Comparison of ENCODE assay signal across 25 cellular contexts in the genomic region with DNA sequence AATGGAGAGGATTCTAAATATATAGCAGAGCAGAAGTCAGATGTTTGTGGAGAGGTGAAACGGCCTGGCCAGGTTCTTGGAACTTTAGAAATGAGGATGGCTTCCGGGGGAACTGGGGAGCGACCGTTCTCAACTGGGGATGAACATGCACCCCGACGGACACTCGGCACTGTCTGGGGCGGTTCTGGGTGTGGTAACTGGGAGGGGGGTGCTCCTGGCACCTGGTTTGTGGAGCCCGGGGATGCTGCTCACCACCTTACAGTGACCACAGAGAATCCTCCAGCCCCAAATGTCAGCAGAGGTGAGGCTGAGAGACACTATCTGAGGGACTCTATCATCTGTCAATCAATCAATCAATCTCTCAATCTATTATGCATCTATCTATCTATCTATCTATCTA.
"Had no signal": no experiment of that assay in that cellular context is flagged by ENCODE, and none has a peak within 500 bp of the region (broad histone marks: within the 10 kb centered on the region; RNA-seq: fewer than 3 reads in every experiment).

No MANE protein-coding gene starts in this region.

- H3K27ac ChIP-seq: esophagus squamous epithelium, neural progenitor cell, psoas muscle, suprapubic skin, thyroid gland had no signal

- H3K36me3 Mint-ChIP-seq: immature natural killer cell, neural progenitor cell had no signal

- H3K27ac Mint-ChIP-seq: effector memory CD8-positive, alpha-beta T cell; immature natural killer cell; naive thymus-derived CD4-positive, alpha-beta T cell; nephron; neural progenitor cell; stimulated activated naive CD8-positive, alpha-beta T cell treated with anti-CD3 and anti-CD28 coated beads, Interleukin-15, amount 100 ng/mL, for 72 hours had no signal

- H3K36me3 ChIP-seq: esophagus squamous epithelium, neural progenitor cell, suprapubic skin, thyroid gland had no signal

- ATAC-seq: effector memory CD8-positive, alpha-beta T cell; naive thymus-derived CD4-positive, alpha-beta T cell; psoas muscle; right cardiac atrium; stimulated activated naive CD8-positive, alpha-beta T cell treated with anti-CD3 and anti-CD28 coated beads, Interleukin-15, amount 100 ng/mL, for 72 hours had no signal

- H3K9ac ChIP-seq: neural progenitor cell had no signal

- H3K27me3 ChIP-seq: neural progenitor cell, suprapubic skin, thyroid gland had no signal

- H3K9me3 Mint-ChIP-seq: neural progenitor cell had no signal

- H3K4me1 ChIP-seq: esophagus squamous epithelium, neural progenitor cell, psoas muscle, suprapubic skin, thyroid gland had no signal

- DNase-seq: cortex of kidney; effector memory CD8-positive, alpha-beta T cell; erythroblast; esophagus squamous epithelium; foreskin melanocyte; hypothalamus; immature natural killer cell; islet precursor cell; mesenchymal stem cell; midbrain; naive thymus-derived CD4-positive, alpha-beta T cell; psoas muscle; right cardiac atrium; small intestine; stimulated activated CD4-positive, alpha-beta T cell treated with anti-CD3 and anti-CD28 coated beads, Interleukin-12 subunit alpha, Interleukin-12 subunit beta, amount 100 ng/mL, for 4 hours; stimulated activated CD4-positive, alpha-beta T cell treated with anti-CD3 and anti-CD28 coated beads, Interleukin-1b, Interleukin-23, amount 100 ng/mL, for 48 hours; stimulated activated CD4-positive, alpha-beta T cell treated with anti-CD3 and anti-CD28 coated beads, Interleukin-4, amount 100 ng/mL, for 1 hour; stimulated activated CD8-positive, alpha-beta memory T cell treated with anti-CD3 and anti-CD28 coated beads, Interleukin-4, amount 100 ng/mL, for 48 hours; stimulated activated naive CD4-positive, alpha-beta T cell; stimulated activated naive CD8-positive, alpha-beta T cell treated with anti-CD3 and anti-CD28 coated beads, Interleukin-15, amount 100 ng/mL, for 72 hours; thyroid gland; trophoblast cell had no signal

- H3K9me3 ChIP-seq: thyroid gland had no signal

- H3K4me1 Mint-ChIP-seq: immature natural killer cell; nephron; stimulated activated naive CD8-positive, alpha-beta T cell treated with anti-CD3 and anti-CD28 coated beads, Interleukin-15, amount 100 ng/mL, for 72 hours had no signal

- H3K4me3 Mint-ChIP-seq: effector memory CD8-positive, alpha-beta T cell; immature natural killer cell; naive thymus-derived CD4-positive, alpha-beta T cell; nephron; neural progenitor cell; stimulated activated naive CD8-positive, alpha-beta T cell treated with anti-CD3 and anti-CD28 coated beads, Interleukin-15, amount 100 ng/mL, for 72 hours had no signal

- H3K4me2 ChIP-seq: neural progenitor cell had no signal

- H3K4me3 ChIP-seq: esophagus squamous epithelium, neural progenitor cell, psoas muscle, suprapubic skin, thyroid gland had no signal
